ENCODE assay signal across 21 cellular contexts in the genomic region with DNA sequence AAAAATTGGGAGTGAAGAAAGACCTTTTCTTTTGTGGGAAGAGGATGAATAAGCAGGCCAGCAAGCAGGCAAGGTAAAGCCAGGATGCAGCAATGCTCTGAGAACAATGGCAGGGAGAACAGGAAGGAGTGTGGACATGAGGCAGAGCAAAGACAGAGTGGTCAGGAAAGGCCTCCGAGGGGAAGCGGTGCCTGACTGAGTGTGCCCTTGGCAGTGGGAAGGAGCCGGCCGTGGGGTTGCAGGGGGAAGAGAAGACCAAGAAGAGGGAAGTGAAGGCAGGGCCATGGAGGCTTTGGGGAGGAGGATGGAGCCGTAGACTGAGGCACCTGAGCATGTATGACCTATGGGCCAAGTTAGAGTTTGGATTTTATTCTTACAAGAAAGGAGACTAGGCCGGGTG.
"Had no signal": no experiment of that assay in that cellular context is flagged by ENCODE, and none has a peak within 500 bp of the region (broad histone marks: within the 10 kb centered on the region; RNA-seq: fewer than 3 reads in every experiment).

No MANE protein-coding gene starts in this region.

- H3K4me1 Mint-ChIP-seq: activated naive CD4-positive, alpha-beta T cell treated with anti-CD3 and anti-CD28 coated beads, Interleukin-2, amount 10 ng/mL, durations not matched to agents 7 days and 5 days; mesothelial cell of epicardium had no signal

- H3K9me3 Mint-ChIP-seq: activated naive CD4-positive, alpha-beta T cell treated with anti-CD3 and anti-CD28 coated beads, Interleukin-2, amount 10 ng/mL, durations not matched to agents 7 days and 5 days; activated T-helper 2 cell treated with anti-CD3 and anti-CD28 coated beads, Interferon-gamma antibody, Interleukin-2, Interleukin-4, amounts not matched to agents 10 μg/mL and 5 μg/mL and 100 μg/mL, durations not matched to agents 14 hours and 24 hours and 36 hours; mesothelial cell of epicardium; natural killer cell treated with Interleukin-12 subunit alpha and Interleukin-12 subunit beta and Interleukin-15 and Interleukin-18, amount 100 ng/mL, for 72 hours; WTC11 had no signal

- DNase-seq: activated CD4-positive, alpha-beta T cell treated with anti-CD3 and anti-CD28 coated beads for 48 hours; activated CD8-positive, alpha-beta memory T cell treated with anti-CD3 and anti-CD28 coated beads for 24 hours; activated CD8-positive, alpha-beta memory T cell treated with anti-CD3 and anti-CD28 coated beads, Interleukin-2, amount 50 U/mL, for 48 hours; activated naive CD4-positive, alpha-beta T cell treated with anti-CD3 and anti-CD28 coated beads, Interleukin-2, amount 10 ng/mL, durations not matched to agents 7 days and 5 days; foreskin melanocyte; glutamatergic neuron; hippocampal formation; islet precursor cell; left colon; lower lobe of right lung; SK-N-SH; spleen; stimulated activated naive CD4-positive, alpha-beta T cell; substantia nigra; tibial artery; uterus had no signal

- H3K4me3 Mint-ChIP-seq: activated naive CD4-positive, alpha-beta T cell treated with anti-CD3 and anti-CD28 coated beads, Interleukin-2, amount 10 ng/mL, durations not matched to agents 7 days and 5 days; mesothelial cell of epicardium; natural killer cell treated with Interleukin-12 subunit alpha and Interleukin-12 subunit beta and Interleukin-15 and Interleukin-18, amount 100 ng/mL, for 72 hours; WTC11 had no signal

- H3K27me3 Mint-ChIP-seq: activated naive CD4-positive, alpha-beta T cell treated with anti-CD3 and anti-CD28 coated beads, Interleukin-2, amount 10 ng/mL, durations not matched to agents 7 days and 5 days; natural killer cell treated with Interleukin-12 subunit alpha and Interleukin-12 subunit beta and Interleukin-15 and Interleukin-18, amount 100 ng/mL, for 72 hours had no signal

- H3K4me3 ChIP-seq: ascending aorta, lower lobe of right lung, spleen, tibial artery, uterus had no signal

- ATAC-seq: left colon; lower lobe of right lung; natural killer cell treated with Interleukin-12 subunit alpha and Interleukin-12 subunit beta and Interleukin-15 and Interleukin-18, amount 100 ng/mL, for 72 hours; WTC11 had no signal

- H3K27ac Mint-ChIP-seq: activated naive CD4-positive, alpha-beta T cell treated with anti-CD3 and anti-CD28 coated beads, Interleukin-2, amount 10 ng/mL, durations not matched to agents 7 days and 5 days; activated T-helper 2 cell treated with anti-CD3 and anti-CD28 coated beads, Interferon-gamma antibody, Interleukin-2, Interleukin-4, amounts not matched to agents 10 μg/mL and 5 μg/mL and 100 μg/mL, durations not matched to agents 14 hours and 24 hours and 36 hours; mesothelial cell of epicardium; WTC11 had no signal
